Comparison of ENCODE assay signal across 16 cellular contexts in genomic region chr5:175694371-175695160, GRCh38. TPM values are rescaled to one million over a fixed set of nuclear protein-coding genes. Genes with fewer than 3 reads are reported as not detected.
DNase-seq lines count a peak whose midpoint lies in the region; ATAC-seq, FAIRE-seq and TF ChIP-seq lines count a peak whose summit lies in the region.
"Had no signal": no experiment of that assay in that cellular context is flagged by ENCODE, and none has a peak within 500 bp of the region (broad histone marks: within the 10 kb centered on the region; RNA-seq: fewer than 3 reads in every experiment).

No MANE protein-coding gene starts in this region.

- ATAC-seq in GM12878 (no peak), mucosa of descending colon (peak; percentile 28)
- no peak for ATAC-seq in activated T-cell treated with anti-CD3 and anti-CD28 coated beads, Interleukin-2, amount 50 U/mL, for 4 hours

- DNase-seq in AML-193 (lab: John Stamatoyannopoulos, UW), result peak; percentile 9 to 37
- peak; percentile 84 to 85 for DNase-seq in Kasumi-1 (lab: John Stamatoyannopoulos, UW)
- DNase-seq in GM12878 (ENCODE audit: low read depth, low spot score), result no peak
- no peak for DNase-seq in mucosa of descending colon
- no peak for DNase-seq in NCI-H2196 treated with DMSO at 0.1 percent for 48 hours (lab: John Stamatoyannopoulos, UW; ENCODE audit: unreplicated experiment)
- DNase-seq in SK-N-DZ (ENCODE audit: low spot score), result no peak
- no peak for DNase-seq in activated T-cell treated with anti-CD3 and anti-CD28 coated beads, Interleukin-2, amount 50 U/mL, for 4 hours
- no peak for DNase-seq in NCI-H446 (lab: John Stamatoyannopoulos, UW)
- DNase-seq: EL, immature natural killer cell, naive B cell had no signal

- no peak overlapping the region for H3K9ac ChIP-seq in GM12878 (ENCODE audit: control insufficient read depth, insufficient read depth, low read length)

- no peak overlapping the region for H3K4me3 Mint-ChIP-seq in activated T-cell treated with anti-CD3 and anti-CD28 coated beads, Interleukin-2, amount 50 U/mL, for 4 hours
- H3K4me3 Mint-ChIP-seq: activated T-helper 1 cell treated with anti-CD3 and anti-CD28 coated beads, Interleukin-12 subunit alpha, Interleukin-12 subunit beta, Interleukin-2, Interleukin-4 antibody, amounts not matched to agents 30 ng/mL and 10 ng/mL and 1 ng/mL, durations not matched to agents 14 hours and 24 hours and 36 hours; immature natural killer cell; naive B cell had no signal

- H3K27me3 Mint-ChIP-seq in activated T-cell treated with anti-CD3 and anti-CD28 coated beads, Interleukin-2, amount 50 U/mL, for 4 hours (ENCODE audit: low read depth), result no peaks in the 10 kb centered on the region

- 27% methylated on average over 13 of the region's 13 CpGs for WGBS in GM12878 (ENCODE audit: insufficient coverage, insufficient replicate concordance, low lambda C conversion rate, missing lambda C conversion rate)

- FAIRE-seq in GM12878 (lab: Jason Lieb, UNC), result no peak
- FAIRE-seq: GM18507, urothelium cell line had no signal

- H3K4me3 ChIP-seq in GM12878 (no peak overlapping the region), mucosa of descending colon (no peak overlapping the region)
- H3K4me3 ChIP-seq: smooth muscle cell had no signal

- TF ChIP-seq EP300 in GM12878 (IDR thresholded peaks at IDR 0.05; ENCODE audit: borderline replicate concordance in 1 of 2, control insufficient read depth in 1 of 2, low read depth in 2 of 2, low read length in 2 of 2), result no peak

- peaks cover 17% of the 10 kb centered on the region for H3K36me3 Mint-ChIP-seq in activated T-cell treated with anti-CD3 and anti-CD28 coated beads, Interleukin-2, amount 50 U/mL, for 4 hours (ENCODE audit: insufficient read depth)
- H3K36me3 Mint-ChIP-seq: immature natural killer cell, naive B cell had no signal

- SMC1A ChIA-PET in GM12878 (lab: Charles Lee; ENCODE audit: uncharacterized antibody, unreplicated experiment), result no interaction called here

- in situ Hi-C loops in GM12878 (cut with MboI), result loop anchor here (5.0 to 10.0 kb wide), 2 partner anchors 162 to 740 kb away; no protein-coding TSS in a partner anchor

- H3K79me2 ChIP-seq in GM12878 (ENCODE audit: control insufficient read depth, insufficient read depth, low read length), result no peaks in the 10 kb centered on the region

- H3K9me3 ChIP-seq in GM12878 (replicated peaks; ENCODE audit: control insufficient read depth, insufficient read depth, low read length), result no peaks in the 10 kb centered on the region
- H3K9me3 ChIP-seq in mucosa of descending colon, result no peaks in the 10 kb centered on the region

- H3K4me1 Mint-ChIP-seq in activated T-cell treated with anti-CD3 and anti-CD28 coated beads, Interleukin-2, amount 50 U/mL, for 4 hours (ENCODE audit: low read depth), result peaks cover 32% of the 10 kb centered on the region

- H3K27me3 ChIP-seq in GM12878 (replicated peaks in 1 of 2; ENCODE audit: control insufficient read depth in 2 of 2, insufficient read depth in 2 of 2, low read length in 1 of 2), result peaks cover 1 to 4% of the 10 kb centered on the region in 2 experiments; a peak in 2 of 4 replicates

- RAD21 ChIA-PET in GM12878 (lab: Charles Lee; ENCODE audit: unreplicated experiment), result no interaction called here

- BruUV-seq in GM12878 (replicated peaks; lab: Mats Ljungman, UMichigan), result no TSS peak

- TF ChIP-seq CTCF in GM12878 (IDR thresholded peaks at IDR 0.05 in 2 of 3, conservative IDR thresholded peaks at IDR 0.05 in 1 of 3; ENCODE audit: control insufficient read depth in 2 of 3, extremely low read depth in 1 of 3, insufficient read depth in 1 of 3, low read depth in 3 of 3, low read length in 3 of 3) (no peak), mucosa of descending colon (IDR thresholded peaks at IDR 0.05) (no peak)

- H3K9me3 Mint-ChIP-seq in activated T-cell treated with anti-CD3 and anti-CD28 coated beads, Interleukin-2, amount 50 U/mL, for 4 hours, result no peaks in the 10 kb centered on the region
- H3K9me3 Mint-ChIP-seq: activated T-helper 1 cell treated with anti-CD3 and anti-CD28 coated beads, Interleukin-12 subunit alpha, Interleukin-12 subunit beta, Interleukin-2, Interleukin-4 antibody, amounts not matched to agents 30 ng/mL and 10 ng/mL and 1 ng/mL, durations not matched to agents 14 hours and 24 hours and 36 hours; immature natural killer cell had no signal

- H3K27ac ChIP-seq in GM12878 (ENCODE audit: control insufficient read depth, insufficient read depth), result no peak overlapping the region

- intact Hi-C loops in GM12878 (cut with micrococcal nuclease; ENCODE audit: unreplicated experiment), result no loop called here
- intact Hi-C loops in mucosa of descending colon (cut with DNase I, micrococcal nuclease), result no loop called here

- H2AFZ ChIP-seq in GM12878 (ENCODE audit: control insufficient read depth, low read depth, low read length), result no peak overlapping the region

- H3K36me3 ChIP-seq in GM12878 (ENCODE audit: control insufficient read depth in 2 of 2, insufficient read depth in 2 of 2, low read length in 1 of 2) (no peaks in the 10 kb centered on the region), mucosa of descending colon (ENCODE audit: low read depth) (no peaks in the 10 kb centered on the region)

- CTCF ChIA-PET in GM12878 (lab: Yijun Ruan, JAX), result no interaction called here

- no peak overlapping the region for H3K4me2 ChIP-seq in GM12878 (ENCODE audit: control insufficient read depth, insufficient read depth)
- H3K4me2 ChIP-seq: smooth muscle cell had no signal

- POLR2A ChIA-PET in GM12878 (lab: Charles Lee), result no interaction called here

- TF ChIP-seq POLR2A in GM12878 (IDR thresholded peaks at IDR 0.05; ENCODE audit: low read depth, low read length), result no peak

- TF ChIP-seq RAD21 in GM12878 (IDR thresholded peaks at IDR 0.05; ENCODE audit: insufficient read depth, low read depth, low read length), result no peak

- no peaks in the 10 kb centered on the region for H4K20me1 ChIP-seq in GM12878 (ENCODE audit: control insufficient read depth, insufficient read depth)

- H3K4me1 ChIP-seq in GM12878 (ENCODE audit: control insufficient read depth, insufficient read depth, low read length) (no peaks in the 10 kb centered on the region), mucosa of descending colon (ENCODE audit: low read depth) (peaks cover 4% of the 10 kb centered on the region)

TF ChIP-seq in GM12878, 131 proteins besides CTCF, POLR2A, EP300 and RAD21:
- TF ChIP-seq SKIL (IDR thresholded peaks at IDR 0.05; ENCODE audit: low read depth, poor library complexity, severe bottlenecking) (no peak), SPI1 (IDR thresholded peaks at IDR 0.05; ENCODE audit: borderline replicate concordance, insufficient read depth, low read depth, low read length) (0 out of 2 replicates have a peak, but pooled peaks have one; percentile 5), NR2F1 (conservative IDR thresholded peaks at IDR 0.05) (no peak)

RNA-seq across cellular contexts. Expression of gene HRH2, which starts 36.7 kb away (rescaled TPM):
- total RNA-seq in GM12878 (2013; cell fraction: nucleolus; rRNA removed), result not detected in 2 replicates
- total RNA-seq in GM12878 (2014; rRNA removed), result not detected in 2 replicates
- total RNA-seq in GM12878 (2014; rRNA removed; fragmentation: Illumina TruSeq; extraction: Trizol), result not detected in 2 replicates
- 0.05 TPM in 1 of 2 replicates, not detected in the other for total RNA-seq in GM12878 (2021)
- polyA plus RNA-seq in GM12878 (2011; ENCODE audit: low read depth), result not detected
- polyA plus RNA-seq in GM12878 (2011; rRNA removed), result 0.03 and 0.06 TPM in 2 replicates
- polyA plus RNA-seq in GM12878 (2011; cell fraction: cytosol; rRNA removed), result 0.05 and 0.12 TPM in 2 replicates
- polyA plus RNA-seq in GM12878 (2011; cell fraction: nucleus; rRNA removed), result 0.07 TPM in 2 replicates
- polyA plus RNA-seq in GM12878 (2012), result 0.03 TPM in 1 of 2 replicates, not detected in the other
- 0.01 TPM in 1 of 2 replicates, not detected in the other for polyA plus RNA-seq in GM12878 (2014; fragmentation: Illumina TruSeq; extraction: Trizol)
- polyA plus RNA-seq in GM12878 (2014; fragmentation: Nextera tagmentation; extraction: Ambion mirVana), result not detected
- not detected in 2 replicates for polyA plus RNA-seq in GM12878 (2014; rRNA removed)
- polyA plus RNA-seq in GM12878 (2016; fragmentation: Nextera tagmentation; extraction: Ambion mirVana), result not detected
- not detected in 2 replicates for polyA minus RNA-seq in GM12878 (2011; rRNA and poly(A)+ RNA removed)
- not detected in 2 replicates for polyA minus RNA-seq in GM12878 (2011; cell fraction: cytosol; rRNA and poly(A)+ RNA removed)
- not detected in 2 replicates for polyA minus RNA-seq in GM12878 (2011; cell fraction: nucleus; rRNA and poly(A)+ RNA removed)
- total RNA-seq in mucosa of descending colon, result 1 to 10 TPM in 2 of 3 donors, under 1 TPM in 1; 0.32 to 3.0 (median 1.3) TPM
- not detected in 2 replicates for polyA plus RNA-seq in SK-N-DZ (2014; cell fraction: cytosol; rRNA removed)
- polyA plus RNA-seq in SK-N-DZ (2014; cell fraction: nucleus; rRNA removed), result not detected in 2 replicates
- 10 to 100 TPM; 25.3 to 56.1 (median 31.1) TPM for total RNA-seq in activated T-cell treated with anti-CD3 and anti-CD28 coated beads, Interleukin-2, amount 50 U/mL, for 4 hours
- total RNA-seq: fibroblast of lung had no signal

Comparison
In these comparisons a context has a peak if more than half of its experiments do, and no peak if none do; other contexts are left out.
1. DNase-seq: peak in AML-193 (2 of 2) and Kasumi-1 (2 of 2); none in GM12878 (single experiment), mucosa of descending colon (0 of 3), NCI-H2196 treated with DMSO at 0.1 percent for 48 hours (single experiment), SK-N-DZ (single experiment), activated T-cell treated with anti-CD3 and anti-CD28 coated beads, Interleukin-2, amount 50 U/mL, for 4 hours (single experiment) and NCI-H446 (0 of 2).
2. RNA of gene HRH2, which starts 36.7 kb away (total RNA-seq): 25.3 to 56.1 TPM in activated T-cell treated with anti-CD3 and anti-CD28 coated beads, Interleukin-2, amount 50 U/mL, for 4 hours; 0.32 to 3.0 TPM in mucosa of descending colon and 0.05 TPM in GM12878; every median in the first group is over 4 times any median in the second.